Comparison of ENCODE assay signal across 25 cellular contexts in genomic region chr19:29191005-29191404, GRCh38.
"Had no signal": no experiment of that assay in that cellular context is flagged by ENCODE, and none has a peak within 500 bp of the region (broad histone marks: within the 10 kb centered on the region; RNA-seq: fewer than 3 reads in every experiment).

No MANE protein-coding gene starts in this region.

- H3K9ac ChIP-seq: KMS-11 had no signal

- H3K27me3 ChIP-seq: cardiac muscle cell had no signal

- H3K9me3 ChIP-seq: MG63 had no signal

- ATAC-seq: activated T-helper 17 cell treated with anti-CD3 and anti-CD28 coated beads, Interleukin-2, amount 50 U/mL, for 72 hours; Right ventricle myocardium inferior; T-cell had no signal

- FAIRE-seq: astrocyte, TTC549 had no signal

- DNase-seq: activated B cell treated with CpG ODN at 0.5 μM for 24 hours; activated CD4-positive, alpha-beta memory T cell treated with anti-CD3 and anti-CD28 coated beads, Interleukin-2, amount 10 ng/mL, durations not matched to agents 7 days and 5 days; activated CD4-positive, alpha-beta T cell treated with anti-CD3 and anti-CD28 coated beads for 1 hour; activated CD4-positive, alpha-beta T cell treated with anti-CD3 and anti-CD28 coated beads, Interleukin-2, amount 50 U/mL, for 1 hour; activated gamma-delta T cell; activated naive CD4-positive, alpha-beta T cell treated with anti-CD3 and anti-CD28 coated beads for 36 hours; activated T-cell treated with anti-CD3 and anti-CD28 coated beads for 4 hours; activated T-cell treated with anti-CD3 and anti-CD28 coated beads, Interleukin-2, amount 50 U/mL, for 48 hours; amygdala; MG63; NCI-H146; NCI-H187 treated with DMSO at 0.1 percent for 48 hours; NCI-H2171; NCI-H446; NCI-H524; T-cell; T-helper 2 cell; T1000 had no signal

- H3K27ac ChIP-seq: cardiac muscle cell, KMS-11, SK-N-MC had no signal

- H3K4me3 ChIP-seq: cardiac muscle cell, MG63, SK-N-MC had no signal

- H3K36me3 ChIP-seq: cardiac muscle cell, MG63 had no signal

- H3K4me2 ChIP-seq: KMS-11 had no signal
